Comparison of ENCODE assay signal across 10 cellular contexts in the genomic region with DNA sequence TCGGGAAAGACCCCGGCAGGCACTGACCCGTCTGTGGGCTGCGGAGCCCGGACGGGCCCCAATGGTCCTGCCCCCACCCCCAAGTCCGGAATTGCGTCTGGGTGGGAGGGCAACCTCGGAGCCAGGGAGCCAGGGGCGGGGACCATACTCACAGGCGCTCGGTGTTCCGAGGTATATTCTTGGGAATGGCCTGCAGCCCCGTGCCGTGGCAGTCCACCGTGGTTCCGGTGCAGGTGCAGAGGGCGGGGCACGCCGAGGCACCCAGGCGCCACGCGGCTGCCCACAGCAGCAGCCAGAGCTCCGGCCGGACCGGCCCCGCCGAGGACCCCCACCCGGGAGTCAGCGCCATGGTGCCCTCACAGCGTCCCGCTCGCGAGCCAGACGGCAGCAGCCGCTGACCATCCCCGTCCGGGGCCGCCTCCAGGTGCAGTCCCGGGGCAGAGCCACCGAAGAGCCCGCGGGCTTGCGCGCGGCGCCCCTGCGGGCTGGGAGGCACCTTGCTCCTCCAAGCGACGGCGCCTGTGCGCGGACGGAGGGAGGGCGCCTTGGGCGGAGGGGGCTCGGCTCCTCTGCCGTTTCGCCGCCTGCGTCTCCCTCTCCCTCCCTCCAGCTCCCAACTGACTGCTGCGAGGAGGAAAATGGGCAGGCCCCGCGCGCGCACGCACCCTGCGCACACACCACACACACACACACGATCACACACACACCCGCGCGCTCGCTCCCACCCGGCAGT. TPM values are rescaled to one million over a fixed set of nuclear protein-coding genes. Genes with fewer than 3 reads are reported as not detected.
DNase-seq lines count a peak whose midpoint lies in the region; ATAC-seq and TF ChIP-seq lines count a peak whose summit lies in the region.
"Had no signal": no experiment of that assay in that cellular context is flagged by ENCODE, and none has a peak within 500 bp of the region (broad histone marks: within the 10 kb centered on the region; RNA-seq: fewer than 3 reads in every experiment).

A gene (minus strand): TSS at position 634 of the 733 bp plus-strand sequence. CDS start 285 bp downstream, at position 349.

- peaks cover 40% of the 10 kb centered on the region for H3K4me1 Mint-ChIP-seq in type B pancreatic cell (ENCODE audit: unreplicated experiment)

- H3K9me3 ChIP-seq in WERI-Rb-1 (ENCODE audit: severe bottlenecking) = no peaks in the 10 kb centered on the region
- H3K9me3 ChIP-seq: right lobe of liver had no signal

- no peaks in the 10 kb centered on the region for H3K9me3 Mint-ChIP-seq in type B pancreatic cell
- H3K9me3 Mint-ChIP-seq: dendritic cell treated with granulocyte-macrophage colony-stimulating factor and Interleukin-4, amounts not matched to agents 40 ng/mL and 50 ng/mL, for 4 days had no signal

- H3K27me3 Mint-ChIP-seq in type B pancreatic cell = peaks cover 75% of the 10 kb centered on the region

- H3K4me3 Mint-ChIP-seq in type B pancreatic cell = peak within 1 kb of the TSS; percentile 87
- H3K4me3 Mint-ChIP-seq: dendritic cell treated with granulocyte-macrophage colony-stimulating factor and Interleukin-4, amounts not matched to agents 40 ng/mL and 50 ng/mL, for 4 days had no signal

- TF ChIP-seq CTCF in WERI-Rb-1 (IDR thresholded peaks at IDR 0.05; ENCODE audit: low read depth, low read length) (peak; percentile 27; the same call in 1 of the 2 replicates), type B pancreatic cell (conservative IDR thresholded peaks at IDR 0.05) (peak; percentile 32)

- peak within 1 kb of the TSS; percentile 32 for H3K27ac ChIP-seq in WERI-Rb-1
- H3K27ac ChIP-seq: right lobe of liver had no signal

- H3K4me3 ChIP-seq in WERI-Rb-1 (ENCODE audit: low read depth, low read length) = peak within 1 kb of the TSS; percentile 79
- H3K4me3 ChIP-seq: right lobe of liver had no signal

- no peaks in the 10 kb centered on the region for H3K27me3 ChIP-seq in WERI-Rb-1 (ENCODE audit: insufficient read depth, low read depth, severe bottlenecking)

- peak; percentile 55 for DNase-seq in activated effector memory CD4-positive, alpha-beta T cell treated with anti-CD3 and anti-CD28 coated beads, Interleukin-2, amount 50 U/mL, for 16 hours
- DNase-seq in activated effector memory CD4-positive, alpha-beta T cell treated with Interleukin-2 at 50 U/mL for 16 hours = no peak
- DNase-seq in WERI-Rb-1 = peak; percentile 65
- DNase-seq in islet precursor cell = peak; percentile 55
- DNase-seq in type B pancreatic cell (ENCODE audit: extremely low spot score, unreplicated experiment) = no peak
- DNase-seq in AG20443 (ENCODE audit: low spot score) = no peak
- DNase-seq in NCI-H345 (lab: John Stamatoyannopoulos, UW) = no peak

- no peaks in the 10 kb centered on the region for H3K36me3 ChIP-seq in WERI-Rb-1
- H3K36me3 ChIP-seq: right lobe of liver had no signal

- ATAC-seq in GM21423 (IDR thresholded peaks at IDR 0.05; ENCODE audit: unreplicated experiment) = no peak
- ATAC-seq: right lobe of liver had no signal

- peak within 1 kb of the TSS; percentile 1 for H3K27ac Mint-ChIP-seq in type B pancreatic cell
- H3K27ac Mint-ChIP-seq: dendritic cell treated with granulocyte-macrophage colony-stimulating factor and Interleukin-4, amounts not matched to agents 40 ng/mL and 50 ng/mL, for 4 days had no signal

- H3K36me3 Mint-ChIP-seq in type B pancreatic cell = peaks cover 4% of the 10 kb centered on the region

RNA-seq across cellular contexts. Expression of the gene that starts here (rescaled TPM):
- total RNA-seq in type B pancreatic cell (ENCODE audit: low replicate concordance) = 2.2 and 55.7 TPM in 2 replicates

Comparison
In these comparisons a context has a peak if more than half of its experiments do, and no peak if none do; other contexts are left out.
1. DNase-seq: peak in activated effector memory CD4-positive, alpha-beta T cell treated with anti-CD3 and anti-CD28 coated beads, Interleukin-2, amount 50 U/mL, for 16 hours (single experiment), WERI-Rb-1 (single experiment) and islet precursor cell (single experiment); none in activated effector memory CD4-positive, alpha-beta T cell treated with Interleukin-2 at 50 U/mL for 16 hours (single experiment), type B pancreatic cell (single experiment), AG20443 (single experiment) and NCI-H345 (single experiment).